In genomic region chr16:27470567-27471431, GRCh38 we compare ENCODE assay signal across 1 cellular context.
TF ChIP-seq lines count a peak whose summit lies in the region.

No MANE protein-coding gene starts in this region.

TF ChIP-seq in HepG2, 621 proteins besides CTCF, POLR2A, EP300 and RAD21 (continued from another document):
- peak; percentile 96 for TF ChIP-seq SKIL (CRISPR knock-in tag; IDR thresholded peaks at IDR 0.05; ENCODE audit: borderline replicate concordance)
- TF ChIP-seq MTF2 (CRISPR knock-in tag; IDR thresholded peaks at IDR 0.05; ENCODE audit: borderline replicate concordance), result no peak
- peak; percentile 74; the same call in 1 of the 2 replicates for TF ChIP-seq ZNF772 (CRISPR knock-in tag; IDR thresholded peaks at IDR 0.05)
- TF ChIP-seq ZNF550 (CRISPR knock-in tag; IDR thresholded peaks at IDR 0.05; ENCODE audit: borderline replicate concordance), result no peak
- TF ChIP-seq PCBP1 (IDR thresholded peaks at IDR 0.05; ENCODE audit: borderline replicate concordance, low read depth, low read length), result no peak
- no peak for TF ChIP-seq ZNF235 (CRISPR knock-in tag; IDR thresholded peaks at IDR 0.05; ENCODE audit: borderline replicate concordance)
- TF ChIP-seq ZNF646 (CRISPR knock-in tag; IDR thresholded peaks at IDR 0.05), result no peak
- peak; percentile 99 for TF ChIP-seq RARA (CRISPR knock-in tag; IDR thresholded peaks at IDR 0.05)
- TF ChIP-seq HNF4G (IDR thresholded peaks at IDR 0.05; ENCODE audit: borderline replicate concordance, low read depth, low read length), result no peak
- TF ChIP-seq HNF4G (CRISPR knock-in tag; IDR thresholded peaks at IDR 0.05; ENCODE audit: borderline replicate concordance, low read depth), result peak; percentile 50; the same call in 1 of the 2 replicates
- TF ChIP-seq HMG20A (CRISPR knock-in tag; IDR thresholded peaks at IDR 0.05; ENCODE audit: borderline replicate concordance), result peak; percentile 41; the same call in 1 of the 2 replicates
- TF ChIP-seq NFAT5 (CRISPR knock-in tag; IDR thresholded peaks at IDR 0.05), result no peak
- peak; percentile 46; the same call in 1 of the 2 replicates for TF ChIP-seq ZBTB20 (CRISPR knock-in tag; IDR thresholded peaks at IDR 0.05; ENCODE audit: borderline replicate concordance, low read depth)
- TF ChIP-seq TFAP4 (IDR thresholded peaks at IDR 0.05; ENCODE audit: borderline replicate concordance, low read depth), result peak; percentile 33; the same call in 1 of the 2 replicates
- TF ChIP-seq PAXIP1 (CRISPR knock-in tag; conservative IDR thresholded peaks at IDR 0.05), result peak; percentile 91
- peak; percentile 89 for TF ChIP-seq MAX (IDR thresholded peaks at IDR 0.05)
- no peak for TF ChIP-seq ZBTB2 (CRISPR knock-in tag; IDR thresholded peaks at IDR 0.05; ENCODE audit: low read depth)
- TF ChIP-seq ZNF790 (CRISPR knock-in tag; IDR thresholded peaks at IDR 0.05; ENCODE audit: borderline replicate concordance), result 0 out of 2 replicates have a peak, but pooled peaks have one; percentile 13
- peak; percentile 27; the same call in 1 of the 2 replicates for TF ChIP-seq BHLHE40 (IDR thresholded peaks at IDR 0.05; ENCODE audit: low read length)
- no peak for TF ChIP-seq SAFB2 (CRISPR knock-in tag; IDR thresholded peaks at IDR 0.05; ENCODE audit: borderline replicate concordance, low read depth)
